In genomic region chr4:183903021-183903760, GRCh38 we compare ENCODE assay signal across 25 cellular contexts. TPM values are rescaled to one million over a fixed set of nuclear protein-coding genes. Genes with fewer than 3 reads are reported as not detected.
"Had no signal": no experiment of that assay in that cellular context is flagged by ENCODE, and none has a peak within 500 bp of the region (broad histone marks: within the 10 kb centered on the region; RNA-seq: fewer than 3 reads in every experiment).

No MANE protein-coding gene starts in this region.

- H3K27ac ChIP-seq: breast epithelium, parathyroid adenoma, spleen, thoracic aorta had no signal

- H3K36me3 ChIP-seq: breast epithelium, spleen, thoracic aorta had no signal

- FAIRE-seq: colon, endometrium, islet of Langerhans, urothelium cell line had no signal

- H3K4me3 ChIP-seq: breast epithelium, left ventricle myocardium inferior, spleen, thoracic aorta had no signal

- H3K4me1 ChIP-seq: breast epithelium, parathyroid adenoma had no signal

- H3K79me2 ChIP-seq: parathyroid adenoma had no signal

- DNase-seq: activated CD4-positive, alpha-beta T cell treated with anti-CD3 and anti-CD28 coated beads for 1 hour; activated CD4-positive, alpha-beta T cell treated with anti-CD3 and anti-CD28 coated beads, Interleukin-2, amount 50 U/mL, for 1 hour; activated CD8-positive, alpha-beta T cell treated with anti-CD3 and anti-CD28 coated beads for 36 hours; activated gamma-delta T cell treated with Interleukin-2 at 50 U/mL for 16 hours; activated naive CD8-positive, alpha-beta T cell treated with anti-CD3 and anti-CD28 coated beads, Interleukin-2, amount 50 U/mL, for 24 hours; activated T-cell treated with anti-CD3 and anti-CD28 coated beads, Interleukin-2, amount 50 U/mL, for 4 hours; dermis blood vessel endothelial cell; effector CD8-positive, alpha-beta T cell; erythroblast; left ventricle myocardium inferior; naive thymus-derived CD4-positive, alpha-beta T cell; right cardiac atrium; spleen; stimulated activated naive CD8-positive, alpha-beta T cell treated with anti-CD3 and anti-CD28 coated beads, Interleukin-15, Interleukin-2, amounts not matched to agents 100 U/mL and 50 U/mL, for 24 hours; T-helper 2 cell; trophoblast cell had no signal

- H2AFZ ChIP-seq: parathyroid adenoma had no signal

- ATAC-seq: activated CD8-positive, alpha-beta T cell treated with anti-CD3 and anti-CD28 coated beads for 36 hours; activated naive CD8-positive, alpha-beta T cell treated with anti-CD3 and anti-CD28 coated beads, Interleukin-2, amount 50 U/mL, for 24 hours; activated T-cell treated with anti-CD3 and anti-CD28 coated beads, Interleukin-2, amount 50 U/mL, for 4 hours; activated T-helper 17 cell treated with anti-CD3 and anti-CD28 coated beads, Interleukin-2, amount 50 U/mL, for 72 hours; naive thymus-derived CD4-positive, alpha-beta T cell; right cardiac atrium; stimulated activated naive CD8-positive, alpha-beta T cell treated with anti-CD3 and anti-CD28 coated beads, Interleukin-15, Interleukin-2, amounts not matched to agents 100 U/mL and 50 U/mL, for 24 hours; WTC11 had no signal

- H3K9ac ChIP-seq: parathyroid adenoma had no signal

- H3K27me3 ChIP-seq: breast epithelium had no signal

RNA-seq across cellular contexts. Expression of gene STOX2, which starts 1.9 kb away (rescaled TPM):
- total RNA-seq: activated CD8-positive, alpha-beta T cell treated with anti-CD3 and anti-CD28 coated beads for 36 hours; activated T-cell treated with anti-CD3 and anti-CD28 coated beads, Interleukin-2, amount 50 U/mL, for 4 hours; activated T-helper 17 cell treated with anti-CD3 and anti-CD28 coated beads, Interleukin-2, amount 50 U/mL, for 72 hours; naive thymus-derived CD4-positive, alpha-beta T cell had no signal
- polyA plus RNA-seq: naive thymus-derived CD4-positive, alpha-beta T cell had no signal
